In the genomic region with DNA sequence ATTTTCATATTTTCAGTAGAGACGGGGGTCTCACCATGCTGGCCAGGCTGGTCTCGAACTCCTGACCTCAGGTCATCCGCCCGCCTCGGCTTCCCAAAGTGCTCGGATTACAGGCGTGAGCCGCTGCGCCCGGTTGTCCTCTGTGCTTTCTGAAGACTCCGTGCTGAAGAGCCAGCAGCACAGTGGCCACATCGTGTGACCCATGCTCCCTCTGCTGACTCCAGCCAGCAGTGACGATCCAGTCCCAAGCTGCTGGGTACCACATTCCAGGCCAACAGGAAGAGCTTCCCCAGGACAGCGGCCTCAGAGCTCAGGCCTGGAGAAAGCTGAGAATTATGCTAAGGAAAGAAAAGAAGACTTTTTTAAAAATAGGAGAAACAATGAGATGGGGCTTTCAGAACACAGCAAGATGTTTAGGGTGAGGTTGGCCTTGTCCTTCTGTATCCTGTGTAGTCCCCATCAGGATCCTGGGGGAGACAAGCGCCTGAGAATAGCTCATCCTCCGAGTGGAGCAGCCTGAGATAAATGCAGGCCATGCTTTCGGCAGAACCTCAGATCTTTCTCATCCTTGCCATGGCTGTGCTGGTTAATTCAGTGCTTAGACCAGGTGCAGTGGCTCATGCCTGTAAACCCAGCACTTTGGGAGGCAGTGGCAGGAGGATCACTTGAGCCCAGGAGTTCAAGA, we compare ENCODE assay signal across 9 cellular contexts.
DNase-seq lines count a peak whose midpoint lies in the region; ATAC-seq and TF ChIP-seq lines count a peak whose summit lies in the region.
"Had no signal": no experiment of that assay in that cellular context is flagged by ENCODE, and none has a peak within 500 bp of the region (broad histone marks: within the 10 kb centered on the region; RNA-seq: fewer than 3 reads in every experiment).

No MANE protein-coding gene starts in this region.

- H3K4me1 ChIP-seq in Caco-2 (no peaks in the 10 kb centered on the region), right lobe of liver (no peaks in the 10 kb centered on the region)

- no peaks in the 10 kb centered on the region for H3K9me3 Mint-ChIP-seq in Caco-2 (ENCODE audit: unreplicated experiment)

- 18% methylated on average over 9 of the region's 17 CpGs for WGBS in right lobe of liver (ENCODE audit: insufficient coverage, low coverage, low lambda C conversion rate, missing lambda C conversion rate)

- no peak overlapping the region for H3K27ac Mint-ChIP-seq in Caco-2 (ENCODE audit: unreplicated experiment)

- H3K4me1 Mint-ChIP-seq in Caco-2 (ENCODE audit: low read depth, unreplicated experiment): no peaks in the 10 kb centered on the region

- no peaks in the 10 kb centered on the region for H3K36me3 ChIP-seq in Caco-2 (ENCODE audit: control insufficient read depth, insufficient read depth, low read length)
- no peaks in the 10 kb centered on the region for H3K36me3 ChIP-seq in right lobe of liver

- no peaks in the 10 kb centered on the region for H3K36me3 Mint-ChIP-seq in Caco-2 (ENCODE audit: insufficient read depth, unreplicated experiment)

- peak; percentile 36; the same call in 1 of the 2 replicates for TF ChIP-seq RAD21 in Ishikawa (IDR thresholded peaks at IDR 0.05; ENCODE audit: low read depth)

- H3K27me3 ChIP-seq in Caco-2 (replicated peaks; ENCODE audit: control insufficient read depth, insufficient read depth, low read length) (no peaks in the 10 kb centered on the region; the same call in 1 of the 2 replicates), right lobe of liver (no peaks in the 10 kb centered on the region)

- BruUV-seq in Caco-2 (replicated peaks; lab: Mats Ljungman, UMichigan): no TSS peak

- TF ChIP-seq POLR2A in right lobe of liver (IDR thresholded peaks at IDR 0.05): no peak

- DNase-seq in Caco-2 (peak; percentile 61 to 67), astrocyte of the spinal cord (ENCODE audit: low read depth, low spot score) (peak; percentile 20), right lobe of liver (peak; percentile 48 to 57 (median 50)), NCI-H1105 (lab: John Stamatoyannopoulos, UW) (no peak), T1000 (lab: John Stamatoyannopoulos, UW) (no peak), middle frontal gyrus (ENCODE audit: extremely low spot score, low spot score) (no peak)
- DNase-seq: effector CD4-positive, alpha-beta T cell had no signal

- intact Hi-C loops in Caco-2 (cut with micrococcal nuclease; ENCODE audit: unreplicated experiment) (loop anchor here (1.0 to 10.0 kb wide), 4 partner anchors 216 to 747 kb away; no protein-coding TSS in a partner anchor), right lobe of liver (cut with DNase I) (no loop called here)

- peaks cover 14% of the 10 kb centered on the region for H3K27me3 Mint-ChIP-seq in Caco-2 (ENCODE audit: insufficient read depth, unreplicated experiment)

- no peak overlapping the region for H3K4me3 ChIP-seq in Caco-2 (ENCODE audit: low read depth, low read length)
- no peak overlapping the region for H3K4me3 ChIP-seq in astrocyte of the spinal cord (ENCODE audit: low read depth, low read length)
- no peak overlapping the region for H3K4me3 ChIP-seq in right lobe of liver

- CTCF ChIA-PET in Caco-2 (lab: Charles Lee): interaction anchor here (0.6 to 2.0 kb wide), 5 partner anchors 198 to 745 kb away, joined by 3 to 7 read pairs (median 3); partner anchors contain the start of gene TARBP1

- H3K9me3 ChIP-seq in Caco-2 (no peaks in the 10 kb centered on the region), right lobe of liver (no peaks in the 10 kb centered on the region)

- ATAC-seq in right lobe of liver (peak; percentile 54 to 92 (median 76)), GM19328 (IDR thresholded peaks at IDR 0.05; ENCODE audit: unreplicated experiment) (no peak)

- POLR2A ChIA-PET in Caco-2 (lab: Charles Lee): no interaction called here

- peak; percentile 38 to 69 for TF ChIP-seq CTCF in Caco-2 (IDR thresholded peaks at IDR 0.05; ENCODE audit: insufficient read depth in 1 of 2, low read depth in 1 of 2, low read length in 1 of 2, severe bottlenecking in 1 of 2, unreplicated experiment in 1 of 2)
- peak; percentile 22 for TF ChIP-seq CTCF in astrocyte of the spinal cord (IDR thresholded peaks at IDR 0.05; ENCODE audit: low read depth, low read length)
- peak; percentile 6 to 27 (median 14) for TF ChIP-seq CTCF in right lobe of liver (IDR thresholded peaks at IDR 0.05)

- in situ Hi-C loops in astrocyte of the spinal cord (cut with HindIII; ENCODE audit: low sequenced_read_pairs): no loop called here

- TF ChIP-seq EP300 in Ishikawa (IDR thresholded peaks at IDR 0.05; ENCODE audit: borderline replicate concordance): no peak

- H3K4me3 Mint-ChIP-seq in Caco-2 (ENCODE audit: unreplicated experiment): no peak overlapping the region

- H3K27ac ChIP-seq in right lobe of liver: no peak overlapping the region

TF ChIP-seq in Ishikawa, 13 proteins besides CTCF, POLR2A, EP300 and RAD21:
- TF ChIP-seq TEAD4 (IDR thresholded peaks at IDR 0.05) (peak; percentile 27; the same call in 1 of the 2 replicates), TAF1 (IDR thresholded peaks at IDR 0.05; ENCODE audit: low read depth) (no peak), MAX (IDR thresholded peaks at IDR 0.05) (no peak), FOXM1 (IDR thresholded peaks at IDR 0.05; ENCODE audit: borderline replicate concordance, low read depth) (no peak)
- TF ChIP-seq, protein P1, sequence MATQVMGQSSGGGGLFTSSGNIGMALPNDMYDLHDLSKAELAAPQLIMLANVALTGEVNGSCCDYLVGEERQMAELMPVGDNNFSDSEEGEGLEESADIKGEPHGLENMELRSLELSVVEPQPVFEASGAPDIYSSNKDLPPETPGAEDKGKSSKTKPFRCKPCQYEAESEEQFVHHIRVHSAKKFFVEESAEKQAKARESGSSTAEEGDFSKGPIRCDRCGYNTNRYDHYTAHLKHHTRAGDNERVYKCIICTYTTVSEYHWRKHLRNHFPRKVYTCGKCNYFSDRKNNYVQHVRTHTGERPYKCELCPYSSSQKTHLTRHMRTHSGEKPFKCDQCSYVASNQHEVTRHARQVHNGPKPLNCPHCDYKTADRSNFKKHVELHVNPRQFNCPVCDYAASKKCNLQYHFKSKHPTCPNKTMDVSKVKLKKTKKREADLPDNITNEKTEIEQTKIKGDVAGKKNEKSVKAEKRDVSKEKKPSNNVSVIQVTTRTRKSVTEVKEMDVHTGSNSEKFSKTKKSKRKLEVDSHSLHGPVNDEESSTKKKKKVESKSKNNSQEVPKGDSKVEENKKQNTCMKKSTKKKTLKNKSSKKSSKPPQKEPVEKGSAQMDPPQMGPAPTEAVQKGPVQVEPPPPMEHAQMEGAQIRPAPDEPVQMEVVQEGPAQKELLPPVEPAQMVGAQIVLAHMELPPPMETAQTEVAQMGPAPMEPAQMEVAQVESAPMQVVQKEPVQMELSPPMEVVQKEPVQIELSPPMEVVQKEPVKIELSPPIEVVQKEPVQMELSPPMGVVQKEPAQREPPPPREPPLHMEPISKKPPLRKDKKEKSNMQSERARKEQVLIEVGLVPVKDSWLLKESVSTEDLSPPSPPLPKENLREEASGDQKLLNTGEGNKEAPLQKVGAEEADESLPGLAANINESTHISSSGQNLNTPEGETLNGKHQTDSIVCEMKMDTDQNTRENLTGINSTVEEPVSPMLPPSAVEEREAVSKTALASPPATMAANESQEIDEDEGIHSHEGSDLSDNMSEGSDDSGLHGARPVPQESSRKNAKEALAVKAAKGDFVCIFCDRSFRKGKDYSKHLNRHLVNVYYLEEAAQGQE (IDR thresholded peaks at IDR 0.05; ENCODE audit: low read depth): no peak

Comparison
In these comparisons a context has a peak if more than half of its experiments do, and no peak if none do; other contexts are left out.
1. DNase-seq: peak in Caco-2 (2 of 2), astrocyte of the spinal cord (single experiment) and right lobe of liver (3 of 3); none in NCI-H1105 (single experiment), T1000 (single experiment) and middle frontal gyrus (single experiment).
2. Peak in every context shown above with its lines, with median percentiles within 50 percentile points of each other: CTCF ChIP-seq.